In the genomic region with DNA sequence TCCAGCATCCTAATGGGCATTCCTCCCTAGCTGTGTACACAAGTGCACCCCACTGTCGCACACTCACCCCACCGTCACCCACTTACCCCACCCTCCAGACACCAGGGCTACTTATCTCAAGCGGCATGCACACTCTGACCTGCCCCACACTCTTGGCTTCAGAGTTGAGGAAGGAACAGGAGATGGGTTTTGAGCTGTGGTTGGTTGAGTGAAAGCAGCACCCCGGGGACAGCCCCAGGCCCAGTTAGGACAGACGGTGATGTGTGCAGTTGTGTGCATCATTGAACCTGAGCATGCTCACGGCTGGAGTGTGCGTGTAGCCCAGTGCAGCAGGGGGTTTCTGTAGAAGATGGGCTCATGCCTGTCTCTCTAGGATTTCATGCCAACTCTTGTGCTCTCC, we compare ENCODE assay signal across 2 cellular contexts.
TF ChIP-seq lines count a peak whose summit lies in the region.

No MANE protein-coding gene starts in this region.

TF ChIP-seq in SK-N-SH treated with all-trans-retinoic acid at 6 μM for 48 hours, 23 proteins besides CTCF, POLR2A, EP300 and RAD21 (continued from another document):
- TF ChIP-seq, protein P1, sequence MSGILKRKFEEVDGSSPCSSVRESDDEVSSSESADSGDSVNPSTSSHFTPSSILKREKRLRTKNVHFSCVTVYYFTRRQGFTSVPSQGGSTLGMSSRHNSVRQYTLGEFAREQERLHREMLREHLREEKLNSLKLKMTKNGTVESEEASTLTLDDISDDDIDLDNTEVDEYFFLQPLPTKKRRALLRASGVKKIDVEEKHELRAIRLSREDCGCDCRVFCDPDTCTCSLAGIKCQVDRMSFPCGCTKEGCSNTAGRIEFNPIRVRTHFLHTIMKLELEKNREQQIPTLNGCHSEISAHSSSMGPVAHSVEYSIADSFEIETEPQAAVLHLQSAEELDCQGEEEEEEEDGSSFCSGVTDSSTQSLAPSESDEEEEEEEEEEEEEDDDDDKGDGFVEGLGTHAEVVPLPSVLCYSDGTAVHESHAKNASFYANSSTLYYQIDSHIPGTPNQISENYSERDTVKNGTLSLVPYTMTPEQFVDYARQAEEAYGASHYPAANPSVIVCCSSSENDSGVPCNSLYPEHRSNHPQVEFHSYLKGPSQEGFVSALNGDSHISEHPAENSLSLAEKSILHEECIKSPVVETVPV (CRISPR knock-in tag; IDR thresholded peaks at IDR 0.05), result no peak
- TF ChIP-seq TCF4 (CRISPR knock-in tag; IDR thresholded peaks at IDR 0.05; ENCODE audit: borderline replicate concordance) (no peak), OSR1 (CRISPR knock-in tag; IDR thresholded peaks at IDR 0.05) (no peak), PPARA (CRISPR knock-in tag; IDR thresholded peaks at IDR 0.05; ENCODE audit: borderline replicate concordance) (no peak), ZC3H10 (CRISPR knock-in tag; IDR thresholded peaks at IDR 0.05) (no peak), RARB (CRISPR knock-in tag; IDR thresholded peaks at IDR 0.05) (no peak), ZFP30 (CRISPR knock-in tag; IDR thresholded peaks at IDR 0.05) (no peak), ZNF565 (CRISPR knock-in tag; conservative IDR thresholded peaks at IDR 0.05; ENCODE audit: low read depth) (no peak), ESRRG (CRISPR knock-in tag; IDR thresholded peaks at IDR 0.05) (no peak), BACH2 (CRISPR knock-in tag; IDR thresholded peaks at IDR 0.05; ENCODE audit: borderline replicate concordance) (no peak), POU6F1 (CRISPR knock-in tag; IDR thresholded peaks at IDR 0.05; ENCODE audit: borderline replicate concordance, low read depth) (no peak), ZNF70 (CRISPR knock-in tag; IDR thresholded peaks at IDR 0.05) (no peak), SNAI2 (CRISPR knock-in tag; IDR thresholded peaks at IDR 0.05) (no peak)
- TF ChIP-seq, protein P2, sequence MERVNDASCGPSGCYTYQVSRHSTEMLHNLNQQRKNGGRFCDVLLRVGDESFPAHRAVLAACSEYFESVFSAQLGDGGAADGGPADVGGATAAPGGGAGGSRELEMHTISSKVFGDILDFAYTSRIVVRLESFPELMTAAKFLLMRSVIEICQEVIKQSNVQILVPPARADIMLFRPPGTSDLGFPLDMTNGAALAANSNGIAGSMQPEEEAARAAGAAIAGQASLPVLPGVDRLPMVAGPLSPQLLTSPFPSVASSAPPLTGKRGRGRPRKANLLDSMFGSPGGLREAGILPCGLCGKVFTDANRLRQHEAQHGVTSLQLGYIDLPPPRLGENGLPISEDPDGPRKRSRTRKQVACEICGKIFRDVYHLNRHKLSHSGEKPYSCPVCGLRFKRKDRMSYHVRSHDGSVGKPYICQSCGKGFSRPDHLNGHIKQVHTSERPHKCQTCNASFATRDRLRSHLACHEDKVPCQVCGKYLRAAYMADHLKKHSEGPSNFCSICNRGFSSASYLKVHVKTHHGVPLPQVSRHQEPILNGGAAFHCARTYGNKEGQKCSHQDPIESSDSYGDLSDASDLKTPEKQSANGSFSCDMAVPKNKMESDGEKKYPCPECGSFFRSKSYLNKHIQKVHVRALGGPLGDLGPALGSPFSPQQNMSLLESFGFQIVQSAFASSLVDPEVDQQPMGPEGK (CRISPR knock-in tag; IDR thresholded peaks at IDR 0.05; ENCODE audit: borderline replicate concordance), result no peak
- TF ChIP-seq, protein P3, sequence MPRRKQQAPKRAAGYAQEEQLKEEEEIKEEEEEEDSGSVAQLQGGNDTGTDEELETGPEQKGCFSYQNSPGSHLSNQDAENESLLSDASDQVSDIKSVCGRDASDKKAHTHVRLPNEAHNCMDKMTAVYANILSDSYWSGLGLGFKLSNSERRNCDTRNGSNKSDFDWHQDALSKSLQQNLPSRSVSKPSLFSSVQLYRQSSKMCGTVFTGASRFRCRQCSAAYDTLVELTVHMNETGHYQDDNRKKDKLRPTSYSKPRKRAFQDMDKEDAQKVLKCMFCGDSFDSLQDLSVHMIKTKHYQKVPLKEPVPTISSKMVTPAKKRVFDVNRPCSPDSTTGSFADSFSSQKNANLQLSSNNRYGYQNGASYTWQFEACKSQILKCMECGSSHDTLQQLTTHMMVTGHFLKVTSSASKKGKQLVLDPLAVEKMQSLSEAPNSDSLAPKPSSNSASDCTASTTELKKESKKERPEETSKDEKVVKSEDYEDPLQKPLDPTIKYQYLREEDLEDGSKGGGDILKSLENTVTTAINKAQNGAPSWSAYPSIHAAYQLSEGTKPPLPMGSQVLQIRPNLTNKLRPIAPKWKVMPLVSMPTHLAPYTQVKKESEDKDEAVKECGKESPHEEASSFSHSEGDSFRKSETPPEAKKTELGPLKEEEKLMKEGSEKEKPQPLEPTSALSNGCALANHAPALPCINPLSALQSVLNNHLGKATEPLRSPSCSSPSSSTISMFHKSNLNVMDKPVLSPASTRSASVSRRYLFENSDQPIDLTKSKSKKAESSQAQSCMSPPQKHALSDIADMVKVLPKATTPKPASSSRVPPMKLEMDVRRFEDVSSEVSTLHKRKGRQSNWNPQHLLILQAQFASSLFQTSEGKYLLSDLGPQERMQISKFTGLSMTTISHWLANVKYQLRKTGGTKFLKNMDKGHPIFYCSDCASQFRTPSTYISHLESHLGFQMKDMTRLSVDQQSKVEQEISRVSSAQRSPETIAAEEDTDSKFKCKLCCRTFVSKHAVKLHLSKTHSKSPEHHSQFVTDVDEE (CRISPR knock-in tag; IDR thresholded peaks at IDR 0.05), result no peak

TF ChIP-seq in SK-N-SH, 30 proteins besides CTCF, POLR2A, EP300 and RAD21 (continued from another document):
- TF ChIP-seq, protein P4, sequence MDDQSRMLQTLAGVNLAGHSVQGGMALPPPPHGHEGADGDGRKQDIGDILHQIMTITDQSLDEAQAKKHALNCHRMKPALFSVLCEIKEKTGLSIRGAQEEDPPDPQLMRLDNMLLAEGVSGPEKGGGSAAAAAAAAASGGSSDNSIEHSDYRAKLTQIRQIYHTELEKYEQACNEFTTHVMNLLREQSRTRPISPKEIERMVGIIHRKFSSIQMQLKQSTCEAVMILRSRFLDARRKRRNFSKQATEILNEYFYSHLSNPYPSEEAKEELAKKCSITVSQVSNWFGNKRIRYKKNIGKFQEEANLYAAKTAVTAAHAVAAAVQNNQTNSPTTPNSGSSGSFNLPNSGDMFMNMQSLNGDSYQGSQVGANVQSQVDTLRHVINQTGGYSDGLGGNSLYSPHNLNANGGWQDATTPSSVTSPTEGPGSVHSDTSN (IDR thresholded peaks at IDR 0.05), result no peak
